16 cellular contexts compared by ENCODE assay signal in genomic region chr1:119873166-119874025, GRCh38. TPM values are rescaled to one million over a fixed set of nuclear protein-coding genes. Genes with fewer than 3 reads are reported as not detected.
A peak's percentile ranks its signal among the peaks of the same experiment; 100 is the strongest.
DNase-seq lines count a peak whose midpoint lies in the region; ATAC-seq, FAIRE-seq and TF ChIP-seq lines count a peak whose summit lies in the region.
"Had no signal": no experiment of that assay in that cellular context is flagged by ENCODE, and none has a peak within 500 bp of the region (broad histone marks: within the 10 kb centered on the region; RNA-seq: fewer than 3 reads in every experiment).

No MANE protein-coding gene starts in this region.

- no peak overlapping the region for H3K4me3 ChIP-seq in bronchial epithelial cell (ENCODE audit: low read depth, low read length)
- H3K4me3 ChIP-seq: upper lobe of left lung had no signal

- peaks cover 59% of the 10 kb centered on the region for H3K4me1 Mint-ChIP-seq in mesothelial cell of epicardium

- H3K4me3 Mint-ChIP-seq in mesothelial cell of epicardium = no peak overlapping the region

- no peaks in the 10 kb centered on the region for H3K9me3 Mint-ChIP-seq in mesothelial cell of epicardium

- H3K36me3 ChIP-seq in bronchial epithelial cell (ENCODE audit: control insufficient read depth, insufficient read depth, low read length) = no peaks in the 10 kb centered on the region
- H3K36me3 ChIP-seq: upper lobe of left lung had no signal

- peaks cover 1% of the 10 kb centered on the region for H3K27me3 ChIP-seq in bronchial epithelial cell (ENCODE audit: control insufficient read depth, insufficient read depth, low read length)
- H3K27me3 ChIP-seq: upper lobe of left lung had no signal

- peak; percentile 54 for DNase-seq in AG20443 (ENCODE audit: low spot score)
- DNase-seq in LHCN-M2 (ENCODE audit: low read depth) = peak; percentile 85
- peak; percentile 45 for DNase-seq in bronchial epithelial cell (ENCODE audit: low read depth)
- no peak for DNase-seq in mesothelial cell of epicardium (ENCODE audit: low spot score in 2 of 2, unreplicated experiment in 2 of 2)
- DNase-seq in NCI-H82 treated with DMSO at 0.1 percent for 48 hours (lab: John Stamatoyannopoulos, UW; ENCODE audit: unreplicated experiment) = no peak
- DNase-seq: activated CD4-positive, alpha-beta T cell treated with anti-CD3 and anti-CD28 coated beads for 48 hours; amniotic stem cell; NCI-H1694; stimulated activated CD4-positive, alpha-beta T cell treated with anti-CD3 and anti-CD28 coated beads, Interleukin-4, amount 100 ng/mL, for 1 hour; upper lobe of left lung had no signal

- peak overlapping the region; percentile 93 for H3K27ac Mint-ChIP-seq in mesothelial cell of epicardium

- ATAC-seq in GM19452 (IDR thresholded peaks at IDR 0.05; ENCODE audit: unreplicated experiment) (no peak), HG03520 (IDR thresholded peaks at IDR 0.05; ENCODE audit: unreplicated experiment) (no peak), GM21737 (IDR thresholded peaks at IDR 0.05; ENCODE audit: unreplicated experiment) (no peak)

- H3K36me3 Mint-ChIP-seq in mesothelial cell of epicardium = no peaks in the 10 kb centered on the region

- FAIRE-seq in bronchial epithelial cell (lab: Jason Lieb, UNC) = no peak
- FAIRE-seq: D721Med, H1 had no signal

- TF ChIP-seq CTCF in bronchial epithelial cell (IDR thresholded peaks at IDR 0.05; ENCODE audit: insufficient read depth, low read length, severe bottlenecking) = no peak
- TF ChIP-seq CTCF in mesothelial cell of epicardium (IDR thresholded peaks at IDR 0.05; ENCODE audit: unreplicated experiment) = no peak

- no peaks in the 10 kb centered on the region for H3K27me3 Mint-ChIP-seq in mesothelial cell of epicardium (ENCODE audit: low read depth)

RNA-seq across cellular contexts. Expression of gene ADAM30, which starts 22.9 kb away (rescaled TPM):
- total RNA-seq in LHCN-M2 (2014; rRNA removed) = not detected in 2 replicates
- polyA plus RNA-seq in LHCN-M2 (2012) = not detected
- not detected in 2 replicates for total RNA-seq in bronchial epithelial cell
- 0.07 TPM in 1 of 3 replicates, not detected in the others for total RNA-seq in mesothelial cell of epicardium
- total RNA-seq: H1, upper lobe of left lung had no signal
- polyA plus RNA-seq: H1, neural cell had no signal

Comparison
In these comparisons a context has a peak if more than half of its experiments do, and no peak if none do; other contexts are left out.
1. DNase-seq: peak in AG20443 (single experiment), LHCN-M2 (single experiment) and bronchial epithelial cell (single experiment); none in mesothelial cell of epicardium (0 of 2) and NCI-H82 treated with DMSO at 0.1 percent for 48 hours (single experiment).